ENCODE assay signal across 32 cellular contexts in the genomic region with DNA sequence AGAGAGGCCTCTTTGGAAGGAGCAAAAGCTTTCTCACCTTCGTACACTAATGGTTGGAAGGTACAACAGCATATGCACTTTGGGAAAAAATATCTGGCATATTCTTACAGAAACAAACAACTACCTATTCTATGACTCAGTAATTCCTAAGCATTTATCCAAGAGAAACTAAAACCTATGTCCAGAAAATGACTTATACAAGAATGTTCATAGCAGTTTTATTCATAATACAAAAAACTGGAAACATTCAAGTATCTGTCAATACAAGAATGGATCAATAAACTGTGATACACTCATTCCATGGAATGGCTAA.
"Had no signal": no experiment of that assay in that cellular context is flagged by ENCODE, and none has a peak within 500 bp of the region (broad histone marks: within the 10 kb centered on the region; RNA-seq: fewer than 3 reads in every experiment).

No MANE protein-coding gene starts in this region.

- FAIRE-seq: TTC549 had no signal

- H3K36me3 ChIP-seq: neutrophil had no signal

- H3K27me3 ChIP-seq: ascending aorta, cardiac muscle cell, colonic mucosa, foreskin keratinocyte, heart left ventricle, neutrophil, thyroid gland had no signal

- H3K4me3 ChIP-seq: ascending aorta, cardiac muscle cell, colonic mucosa, heart left ventricle, lower lobe of right lung, mucosa of descending colon, skin epidermis, thyroid gland had no signal

- DNase-seq: activated CD4-positive, alpha-beta T cell treated with anti-CD3 and anti-CD28 coated beads for 48 hours; activated CD4-positive, alpha-beta T cell treated with anti-CD3 and anti-CD28 coated beads, Interleukin-2, amount 50 U/mL, for 48 hours; activated CD8-positive, alpha-beta memory T cell treated with anti-CD3 and anti-CD28 coated beads for 24 hours; activated effector memory CD4-positive, alpha-beta T cell treated with anti-CD3 and anti-CD28 coated beads, Interleukin-2, amount 50 U/mL, for 16 hours; activated naive CD4-positive, alpha-beta T cell treated with anti-CD3 and anti-CD28 coated beads for 36 hours; activated naive CD8-positive, alpha-beta T cell treated with anti-CD3 and anti-CD28 coated beads for 36 hours; cerebellar nuclear complex; effector memory CD8-positive, alpha-beta T cell; erythroblast; foreskin keratinocyte; kidney glomerular epithelial cell; lower lobe of right lung; mesendoderm; stimulated activated CD4-positive, alpha-beta T cell treated with anti-CD3 and anti-CD28 coated beads, Interleukin-12 subunit alpha, Interleukin-12 subunit beta, amount 100 ng/mL, for 4 hours; stimulated activated CD4-positive, alpha-beta T cell treated with anti-CD3 and anti-CD28 coated beads, Interleukin-4, amount 100 ng/mL, for 4 hours; stimulated activated CD8-positive, alpha-beta memory T cell treated with anti-CD3 and anti-CD28 coated beads, Interleukin-4, amount 100 ng/mL, for 48 hours; stimulated activated naive CD8-positive, alpha-beta T cell treated with anti-CD3 and anti-CD28 coated beads, Interleukin-15, amount 100 ng/mL, for 72 hours; substantia nigra; thyroid gland; WERI-Rb-1 had no signal

- H3K9me3 ChIP-seq: ascending aorta, colonic mucosa, heart left ventricle, lower lobe of right lung, mucosa of descending colon, neutrophil, thyroid gland had no signal

- H3K4me1 ChIP-seq: foreskin keratinocyte, heart left ventricle, lower lobe of right lung, thyroid gland had no signal

- H3K27ac ChIP-seq: cardiac muscle cell, foreskin keratinocyte, heart left ventricle, lower lobe of right lung, neutrophil, skin epidermis, thyroid gland, WERI-Rb-1 had no signal

- ATAC-seq: activated CD4-positive, CD25-positive, alpha-beta regulatory T cell treated with anti-CD3 and anti-CD28 coated beads, Interleukin-2, amount 50 U/mL, for 24 hours; effector memory CD8-positive, alpha-beta T cell; foreskin keratinocyte; heart left ventricle; left lobe of liver; lower lobe of right lung; mucosa of descending colon; sciatic nerve; stimulated activated memory B cell treated with anti-CD40 and anti-IgM and Interleukin-4, amounts not matched to agents 10 μg/mL and 1 μg/mL and 100 μg/mL, for 72 hours; stimulated activated naive CD8-positive, alpha-beta T cell treated with anti-CD3 and anti-CD28 coated beads, Interleukin-15, amount 100 ng/mL, for 72 hours had no signal
